In genomic region chr15:66186049-66186825, GRCh38 we compare ENCODE assay signal across 19 cellular contexts.
A peak's percentile ranks its signal among the peaks of the same experiment; 100 is the strongest.
DNase-seq lines count a peak whose midpoint lies in the region; ATAC-seq, FAIRE-seq and TF ChIP-seq lines count a peak whose summit lies in the region.
"Had no signal": no experiment of that assay in that cellular context is flagged by ENCODE, and none has a peak within 500 bp of the region (broad histone marks: within the 10 kb centered on the region; RNA-seq: fewer than 3 reads in every experiment).

No MANE protein-coding gene starts in this region.

- no peak overlapping the region for H2BK12ac ChIP-seq in H9 (ENCODE audit: insufficient read length, low read depth, low read length)

- H4K5ac ChIP-seq in H9 (ENCODE audit: insufficient read length, low read depth, low read length): no peak overlapping the region

- H3K4me3 Mint-ChIP-seq in H9: no peak overlapping the region
- no peak overlapping the region for H3K4me3 Mint-ChIP-seq in astrocyte (ENCODE audit: unreplicated experiment)
- H3K4me3 Mint-ChIP-seq: GM23338, HFFc6 had no signal

- no peak overlapping the region for H2AK5ac ChIP-seq in H9 (ENCODE audit: insufficient read length, low read length)

- no peak overlapping the region for H3K9ac ChIP-seq in H9 (ENCODE audit: extremely low read depth, insufficient read length, low read length)
- H3K9ac ChIP-seq in astrocyte (ENCODE audit: low read length): no peak overlapping the region
- H3K9ac ChIP-seq in PC-3 (ENCODE audit: low read length): no peak overlapping the region

- DNase-seq in H9 (peak; percentile 5), astrocyte (ENCODE audit: low read depth) (peak; percentile 21), fibroblast of the aortic adventitia (ENCODE audit: low read depth) (peak; percentile 44), spleen (peak; percentile 24), SW 1271 (lab: John Stamatoyannopoulos, UW) (no peak), PC-3 (no peak)
- DNase-seq: DMS 273 treated with DMSO at 0.1 percent for 48 hours, HFFc6, KG1, NCI-H146, NCI-H2081, NCI-H510A, NCI-H82 had no signal

- FAIRE-seq in astrocyte (lab: Jason Lieb, UNC): no peak
- FAIRE-seq: HepG2 had no signal

- no peaks in the 10 kb centered on the region for H3K9me2 ChIP-seq in PC-3 (replicated peaks; ENCODE audit: low read length)

- H3K4ac ChIP-seq in H9 (ENCODE audit: low read depth, low read length): no peak overlapping the region

- H3K9me3 Mint-ChIP-seq in H9 (no peaks in the 10 kb centered on the region; a peak in 1 of 5 replicates), astrocyte (ENCODE audit: unreplicated experiment) (no peaks in the 10 kb centered on the region)
- H3K9me3 Mint-ChIP-seq: GM23338, HFFc6 had no signal

- no peak overlapping the region for H3T11ph ChIP-seq in H9 (ENCODE audit: low read length)

- H3K18ac ChIP-seq in H9 (ENCODE audit: insufficient read length, low read depth, low read length): no peak overlapping the region

- H3K4me3 ChIP-seq in astrocyte (ENCODE audit: insufficient read depth, low read depth, low read length) (no peak overlapping the region), fibroblast of the aortic adventitia (ENCODE audit: low read depth, low read length) (no peak overlapping the region), spleen (no peak overlapping the region), PC-3 (ENCODE audit: low read length) (no peak overlapping the region)
- H3K4me3 ChIP-seq: GM23338 had no signal

- H3K79me1 ChIP-seq in H9 (ENCODE audit: insufficient read depth, low read depth, low read length, poor library complexity, severe bottlenecking): no peaks in the 10 kb centered on the region

- H2BK5ac ChIP-seq in H9 (ENCODE audit: insufficient read length, low read length): no peak overlapping the region

- WGBS in H9 (ENCODE audit: extremely low coverage, insufficient read length, low lambda C conversion rate): no CpG with 5 or more reads among the region's 7 CpGs
- WGBS in spleen, 5 donors: 73 to 81% (median 78%) methylated on average over 5 to 7 of the region's 7 CpGs

- peaks cover 1% of the 10 kb centered on the region; the same call in 1 of the 2 replicates for H3K4me1 ChIP-seq in H9 (ENCODE audit: insufficient read depth, low read length)
- peaks cover 11% of the 10 kb centered on the region for H3K4me1 ChIP-seq in astrocyte (ENCODE audit: insufficient read depth, low read length)
- peaks cover 0 to under 1% (median 0%) of the 10 kb centered on the region in 6 donors for H3K4me1 ChIP-seq in spleen
- H3K4me1 ChIP-seq in PC-3 (ENCODE audit: insufficient read depth, low read length): no peaks in the 10 kb centered on the region

- no peak overlapping the region for H3K14ac ChIP-seq in H9 (ENCODE audit: insufficient read depth, low read length)

- POLR2A ChIA-PET in PC-3 (lab: Charles Lee; ENCODE audit: unreplicated experiment): no interaction called here

- H3K79me2 ChIP-seq in H9 (ENCODE audit: insufficient read depth, low read length) (no peaks in the 10 kb centered on the region), astrocyte (ENCODE audit: insufficient read depth, low read length) (no peaks in the 10 kb centered on the region), PC-3 (ENCODE audit: low read length) (no peaks in the 10 kb centered on the region)

- H3K36me3 ChIP-seq in astrocyte (ENCODE audit: insufficient read depth, low read length) (no peaks in the 10 kb centered on the region), spleen (no peaks in the 10 kb centered on the region), PC-3 (ENCODE audit: low read depth, low read length) (no peaks in the 10 kb centered on the region)

- intact Hi-C loops in spleen (cut with DNase I; ENCODE audit: low total_unique reads) (no loop called here), PC-3 (cut with micrococcal nuclease) (no loop called here)

- no TSS peak for BruUV-seq in PC-3 (replicated peaks; lab: Mats Ljungman, UMichigan)

- H2BK120ac ChIP-seq in H9 (ENCODE audit: low read depth, low read length, poor library complexity, severe bottlenecking): no peak overlapping the region

- no peak overlapping the region for H4K8ac ChIP-seq in H9 (replicated peaks; ENCODE audit: insufficient read length, low read depth, low read length)

- H4K20me1 ChIP-seq in H9 (ENCODE audit: control insufficient read depth, insufficient read depth, insufficient read length): no peaks in the 10 kb centered on the region
- no peaks in the 10 kb centered on the region for H4K20me1 ChIP-seq in astrocyte (ENCODE audit: insufficient read depth, low read length)
- H4K20me1 ChIP-seq in PC-3 (ENCODE audit: low read length): no peaks in the 10 kb centered on the region

- H3K27ac Mint-ChIP-seq in H9 (no peak overlapping the region; a peak in 2 of 7 replicates), astrocyte (ENCODE audit: unreplicated experiment) (no peak overlapping the region)
- H3K27ac Mint-ChIP-seq: GM23338, HFFc6 had no signal

- ATAC-seq in SK-N-SH treated with all-trans-retinoic acid at 6 μM for 48 hours: no peak; the same call in 2 of the 3 replicates
- ATAC-seq in PC-3: no peak
- ATAC-seq: GM23338, HepG2, Panc1, Right ventricle myocardium inferior had no signal

- no peak for TF ChIP-seq POLR2A in spleen (IDR thresholded peaks at IDR 0.05)

- H3K27me3 ChIP-seq in H9 (ENCODE audit: insufficient read depth, low read length) (no peaks in the 10 kb centered on the region), astrocyte (ENCODE audit: insufficient read depth, low read length) (peaks cover 14% of the 10 kb centered on the region), spleen (replicated peaks in 1 of 7) (peaks cover 0 to 39% (median 3%) of the 10 kb centered on the region in 7 donors), PC-3 (ENCODE audit: low read length) (peaks cover 51% of the 10 kb centered on the region)

- TF ChIP-seq CTCF in H9 (conservative IDR thresholded peaks at IDR 0.05) (no peak), astrocyte (IDR thresholded peaks at IDR 0.05; ENCODE audit: insufficient read depth, low read depth, low read length) (no peak), fibroblast of the aortic adventitia (IDR thresholded peaks at IDR 0.05; ENCODE audit: insufficient read depth, low read length) (no peak), spleen (IDR thresholded peaks at IDR 0.05 in 8 of 11, conservative IDR thresholded peaks at IDR 0.05 in 3 of 11) (no peak), PC-3 (conservative IDR thresholded peaks at IDR 0.05; ENCODE audit: low read depth, low read length) (no peak)

- no peaks in the 10 kb centered on the region for H3K36me3 Mint-ChIP-seq in H9 (ENCODE audit: insufficient read depth in 1 of 3, low read depth in 3 of 3)
- no peaks in the 10 kb centered on the region for H3K36me3 Mint-ChIP-seq in astrocyte (ENCODE audit: low read depth, unreplicated experiment)

- H3K4me1 Mint-ChIP-seq in H9 (peaks cover 59 to 83% of the 10 kb centered on the region in 2 experiments), astrocyte (ENCODE audit: low read depth, unreplicated experiment) (peaks cover 4% of the 10 kb centered on the region)

- H2BK20ac ChIP-seq in H9 (ENCODE audit: low read depth, low read length, poor library complexity, severe bottlenecking): no peak overlapping the region

- CTCF ChIA-PET in PC-3 (lab: Charles Lee): no interaction called here

- no peaks in the 10 kb centered on the region for H3K9me3 ChIP-seq in H9 (ENCODE audit: control insufficient read depth, low read depth, low read length)
- no peaks in the 10 kb centered on the region for H3K9me3 ChIP-seq in astrocyte (ENCODE audit: insufficient read depth, low read depth, low read length)
- no peaks in the 10 kb centered on the region for H3K9me3 ChIP-seq in spleen
- no peaks in the 10 kb centered on the region for H3K9me3 ChIP-seq in PC-3 (ENCODE audit: low read length)

- no peak overlapping the region for H2BK15ac ChIP-seq in H9 (ENCODE audit: low read depth, low read length)

- H3K23ac ChIP-seq in H9 (ENCODE audit: insufficient read length, low read depth, low read length): no peak overlapping the region

- H3F3A ChIP-seq in PC-3 (ENCODE audit: low read length, unreplicated experiment): no peaks in the 10 kb centered on the region

- no peak overlapping the region for H4K91ac ChIP-seq in H9 (ENCODE audit: insufficient read length, low read depth, low read length)

- H3K4me2 ChIP-seq in H9 (ENCODE audit: insufficient read depth, insufficient read length, low read length) (no peak overlapping the region), astrocyte (ENCODE audit: low read length) (no peak overlapping the region), PC-3 (ENCODE audit: low read length) (no peak overlapping the region)
- H3K4me2 ChIP-seq: GM23338 had no signal

- no peaks in the 10 kb centered on the region for H3K27me3 Mint-ChIP-seq in H9 (ENCODE audit: low read depth)
- peaks cover 54% of the 10 kb centered on the region for H3K27me3 Mint-ChIP-seq in astrocyte (ENCODE audit: low read depth, unreplicated experiment)

- H3K27ac ChIP-seq in H9 (ENCODE audit: insufficient read length, low read depth, low read length) (no peak overlapping the region), astrocyte (ENCODE audit: low read depth, low read length) (no peak overlapping the region), spleen (no peak overlapping the region), PC-3 (ENCODE audit: low read length) (no peak overlapping the region)
- H3K27ac ChIP-seq: C4-2B had no signal

- H3K23me2 ChIP-seq in H9 (ENCODE audit: insufficient read length, low read depth, low read length, poor library complexity, severe bottlenecking): no peaks in the 10 kb centered on the region

- H3K56ac ChIP-seq in H9 (ENCODE audit: insufficient read length, low read depth, low read length): no peak overlapping the region

- H2AFZ ChIP-seq in H9 (ENCODE audit: low read length) (no peak overlapping the region), astrocyte (ENCODE audit: low read depth, low read length) (no peak overlapping the region), PC-3 (ENCODE audit: low read length) (no peak overlapping the region)
- H2AFZ ChIP-seq: GM23338 had no signal

TF ChIP-seq in SK-N-SH treated with all-trans-retinoic acid at 6 μM for 48 hours, 23 proteins besides CTCF, POLR2A, EP300 and RAD21 (continues in another document):
- TF ChIP-seq ZNF8 (CRISPR knock-in tag; IDR thresholded peaks at IDR 0.05) (no peak), CREB5 (CRISPR knock-in tag; IDR thresholded peaks at IDR 0.05; ENCODE audit: low read depth) (no peak), RARB (CRISPR knock-in tag; IDR thresholded peaks at IDR 0.05) (no peak), CSDC2 (CRISPR knock-in tag; IDR thresholded peaks at IDR 0.05) (no peak)

Comparison
In these comparisons a context has a peak if more than half of its experiments do, and no peak if none do; other contexts are left out.
1. DNase-seq: peak in H9 (single experiment), astrocyte (single experiment), fibroblast of the aortic adventitia (single experiment) and spleen (single experiment); none in SW 1271 (0 of 2) and PC-3 (single experiment).